In genomic region chr4:129218897-129219296, GRCh38 we compare ENCODE assay signal across 1 cellular context.
TF ChIP-seq lines count a peak whose summit lies in the region.

No MANE protein-coding gene starts in this region.

TF ChIP-seq in SK-N-SH treated with all-trans-retinoic acid at 6 μM for 48 hours, 23 proteins besides CTCF, POLR2A, EP300 and RAD21 (continued from another document):
- TF ChIP-seq, protein P1, sequence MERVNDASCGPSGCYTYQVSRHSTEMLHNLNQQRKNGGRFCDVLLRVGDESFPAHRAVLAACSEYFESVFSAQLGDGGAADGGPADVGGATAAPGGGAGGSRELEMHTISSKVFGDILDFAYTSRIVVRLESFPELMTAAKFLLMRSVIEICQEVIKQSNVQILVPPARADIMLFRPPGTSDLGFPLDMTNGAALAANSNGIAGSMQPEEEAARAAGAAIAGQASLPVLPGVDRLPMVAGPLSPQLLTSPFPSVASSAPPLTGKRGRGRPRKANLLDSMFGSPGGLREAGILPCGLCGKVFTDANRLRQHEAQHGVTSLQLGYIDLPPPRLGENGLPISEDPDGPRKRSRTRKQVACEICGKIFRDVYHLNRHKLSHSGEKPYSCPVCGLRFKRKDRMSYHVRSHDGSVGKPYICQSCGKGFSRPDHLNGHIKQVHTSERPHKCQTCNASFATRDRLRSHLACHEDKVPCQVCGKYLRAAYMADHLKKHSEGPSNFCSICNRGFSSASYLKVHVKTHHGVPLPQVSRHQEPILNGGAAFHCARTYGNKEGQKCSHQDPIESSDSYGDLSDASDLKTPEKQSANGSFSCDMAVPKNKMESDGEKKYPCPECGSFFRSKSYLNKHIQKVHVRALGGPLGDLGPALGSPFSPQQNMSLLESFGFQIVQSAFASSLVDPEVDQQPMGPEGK (CRISPR knock-in tag; IDR thresholded peaks at IDR 0.05; ENCODE audit: borderline replicate concordance) = no peak; the same call in 1 of the 2 replicates
- TF ChIP-seq ZNF8 (CRISPR knock-in tag; IDR thresholded peaks at IDR 0.05) (no peak), TOX (CRISPR knock-in tag; IDR thresholded peaks at IDR 0.05; ENCODE audit: borderline replicate concordance) (peak; percentile 83)
